In the genomic region with DNA sequence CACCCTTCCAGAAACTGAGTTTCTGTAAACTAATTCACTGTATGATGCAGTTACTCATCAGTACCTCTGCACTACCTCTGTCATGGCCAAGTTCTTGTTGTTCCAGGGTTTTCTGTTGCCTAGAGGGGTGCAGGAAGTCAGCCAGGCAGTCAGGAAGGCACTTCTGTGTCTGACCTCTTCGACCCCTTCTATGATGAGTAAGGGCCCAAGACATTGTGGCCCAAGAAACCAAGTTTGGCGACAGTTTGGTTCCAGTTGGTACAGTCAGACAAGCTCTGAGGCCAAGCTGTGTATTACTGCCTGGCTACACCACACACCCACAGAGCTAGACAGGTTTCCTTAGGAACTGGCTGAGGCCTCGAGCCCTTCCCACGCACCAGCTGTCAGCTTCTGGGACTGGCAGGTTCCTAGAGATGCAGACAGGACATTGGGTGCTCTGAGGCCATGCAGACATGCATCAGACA, we compare ENCODE assay signal across 1 cellular context.
TF ChIP-seq lines count a peak whose summit lies in the region.

No MANE protein-coding gene starts in this region.

TF ChIP-seq in GM12878, 131 proteins besides CTCF, POLR2A, EP300 and RAD21 (continued from another document):
- TF ChIP-seq PBX3 (IDR thresholded peaks at IDR 0.05; ENCODE audit: insufficient replicate concordance, low read depth, low read length) (peak; percentile 22), CBFB (IDR thresholded peaks at IDR 0.05; ENCODE audit: low read depth) (no peak), EED (IDR thresholded peaks at IDR 0.05; ENCODE audit: low read depth) (0 out of 2 replicates have a peak, but pooled peaks have one; percentile 25), SIX5 (IDR thresholded peaks at IDR 0.05; ENCODE audit: low read depth, low read length, severe bottlenecking) (no peak)
TF ChIP-seq in GM12878: peak in this region for 5.
